In genomic region chr3:32216172-32216783, GRCh38 we compare ENCODE assay signal across 17 cellular contexts. TPM values are rescaled to one million over a fixed set of nuclear protein-coding genes. Genes with fewer than 3 reads are reported as not detected.
A peak's percentile ranks its signal among the peaks of the same experiment; 100 is the strongest.
DNase-seq lines count a peak whose midpoint lies in the region; ATAC-seq and FAIRE-seq lines count a peak whose summit lies in the region.
"Had no signal": no experiment of that assay in that cellular context is flagged by ENCODE, and none has a peak within 500 bp of the region (broad histone marks: within the 10 kb centered on the region; RNA-seq: fewer than 3 reads in every experiment).

No MANE protein-coding gene starts in this region.

- no peak overlapping the region for H3K4me3 ChIP-seq in small intestine (ENCODE audit: low read depth in 1 of 2, low read length in 2 of 2)
- H3K4me3 ChIP-seq: MG63 had no signal

- FAIRE-seq in small intestine (lab: Jason Lieb, UNC): no peak
- FAIRE-seq: H54, RCC 7860 had no signal

- DNase-seq in GDM1 (lab: John Stamatoyannopoulos, UW) (peak; percentile 24), NCI-H69 (lab: John Stamatoyannopoulos, UW) (peak; percentile 47), left colon (peak; percentile 41 to 52), small intestine (peak; percentile 62), posterior vena cava (ENCODE audit: low spot score) (no peak)
- no peak for DNase-seq in stimulated activated CD4-positive, alpha-beta T cell treated with anti-CD3 and anti-CD28 coated beads, Interleukin-2, amount 100 ng/mL, for 24 hours
- DNase-seq: BE2C; CD4-positive, alpha-beta memory T cell; MG63; NCI-H2081 treated with DMSO at 0.1 percent for 48 hours; NCI-H345; NCI-H774; SHP77 had no signal

- ATAC-seq in left colon (peak; percentile 98), HG03565 (IDR thresholded peaks at IDR 0.05; ENCODE audit: unreplicated experiment) (no peak)
- ATAC-seq: SK-N-SH treated with all-trans-retinoic acid at 6 μM for 48 hours had no signal

- no peak overlapping the region for H3K27ac ChIP-seq in small intestine (ENCODE audit: low read depth in 1 of 2, low read length in 1 of 2)

- H3K36me3 ChIP-seq in small intestine (ENCODE audit: control insufficient read depth in 2 of 2, insufficient read depth in 2 of 2, low read length in 2 of 2): no peaks in the 10 kb centered on the region
- H3K36me3 ChIP-seq: BE2C, MG63 had no signal

- no peaks in the 10 kb centered on the region for H3K27me3 ChIP-seq in small intestine (ENCODE audit: control insufficient read depth in 2 of 2, insufficient read depth in 2 of 2, low read length in 2 of 2)
- H3K27me3 ChIP-seq: BE2C, MG63 had no signal

- no peaks in the 10 kb centered on the region for H3K9me3 ChIP-seq in small intestine (ENCODE audit: control insufficient read depth, low read depth)
- H3K9me3 ChIP-seq: BE2C, MG63 had no signal

- 19 to 49% (median 38%) methylated on average over 10 of the region's 10 CpGs for WGBS in small intestine, 3 donors

- intact Hi-C loops in left colon (cut with DNase I, micrococcal nuclease): no loop called here
- intact Hi-C loops in posterior vena cava (cut with DNase I): no loop called here

- H3K4me1 ChIP-seq in small intestine (ENCODE audit: control insufficient read depth in 2 of 2, insufficient read depth in 1 of 2, low read depth in 1 of 2, low read length in 1 of 2): no peaks in the 10 kb centered on the region
- H3K4me1 ChIP-seq: BE2C had no signal

RNA-seq across cellular contexts. Expression of gene CMTM8, which starts 22.2 kb away (rescaled TPM):
- total RNA-seq in left colon: 10 to 100 TPM in 1 of 2 donors, 1 to 10 TPM in 1; 8.4 to 11.4 TPM
- 10 to 100 TPM in 1 of 3 donors, 1 to 10 TPM in 2; 5.4 to 10.3 (median 5.7) TPM for polyA plus RNA-seq in small intestine
- 1 to 10 TPM; 2.8 to 3.2 TPM for total RNA-seq in posterior vena cava

Comparison
In these comparisons a context has a peak if more than half of its experiments do, and no peak if none do; other contexts are left out.
1. DNase-seq: peak in GDM1 (single experiment), NCI-H69 (single experiment), left colon (2 of 2) and small intestine (single experiment); none in stimulated activated CD4-positive, alpha-beta T cell treated with anti-CD3 and anti-CD28 coated beads, Interleukin-2, amount 100 ng/mL, for 24 hours (0 of 2) and posterior vena cava (single experiment).